1 cellular context compared by ENCODE assay signal in the genomic region with DNA sequence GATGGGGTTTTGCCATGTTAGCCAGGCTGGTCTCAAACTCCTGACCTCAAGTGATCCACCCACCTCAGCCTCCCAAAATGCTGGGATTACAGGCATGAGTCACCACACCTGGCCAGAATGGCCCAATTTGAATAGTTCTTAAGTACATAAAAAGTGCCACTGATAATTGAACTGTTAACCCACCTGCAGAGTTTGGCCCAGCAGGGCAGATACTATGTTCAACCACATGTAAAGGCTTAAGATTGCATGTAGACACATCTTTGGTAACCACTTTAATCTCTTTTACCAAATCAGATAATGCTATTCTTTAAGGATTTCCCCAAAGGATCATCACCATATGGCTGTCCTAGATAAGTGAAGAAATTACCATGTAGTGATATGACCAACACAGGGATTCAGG.
TF ChIP-seq lines count a peak whose summit lies in the region.

No MANE protein-coding gene starts in this region.

TF ChIP-seq in K562, 482 proteins besides CTCF, POLR2A, EP300 and RAD21 (continued from another document):
- TF ChIP-seq ZNF197 (CRISPR knock-in tag; IDR thresholded peaks at IDR 0.05; ENCODE audit: low read depth), result no peak
- no peak for TF ChIP-seq MEF2A (IDR thresholded peaks at IDR 0.05; ENCODE audit: control insufficient read depth, low read depth, low read length)
- no peak for TF ChIP-seq MEIS2 (IDR thresholded peaks at IDR 0.05; ENCODE audit: partially characterized antibody)
- no peak for TF ChIP-seq FOXA3 (CRISPR knock-in tag; conservative IDR thresholded peaks at IDR 0.05 in 1 of 2, IDR thresholded peaks at IDR 0.05 in 1 of 2)
- no peak for TF ChIP-seq SMARCB1 (IDR thresholded peaks at IDR 0.05; ENCODE audit: insufficient read length, low read depth)
- TF ChIP-seq TAL1 (IDR thresholded peaks at IDR 0.05), result peak; percentile 13; the same call in 1 of the 2 replicates
- TF ChIP-seq SP2 (IDR thresholded peaks at IDR 0.05; ENCODE audit: extremely low read depth, low read depth, low read length, poor library complexity, severe bottlenecking), result no peak
- TF ChIP-seq STAT5B (CRISPR knock-in tag; IDR thresholded peaks at IDR 0.05), result no peak
- TF ChIP-seq TCF3 (CRISPR knock-in tag; IDR thresholded peaks at IDR 0.05), result 0 out of 2 replicates have a peak, but pooled peaks have one; percentile 12
- no peak for TF ChIP-seq ZNF174 (CRISPR knock-in tag; IDR thresholded peaks at IDR 0.05)
- no peak for TF ChIP-seq ZNF583 (CRISPR knock-in tag; IDR thresholded peaks at IDR 0.05)
- TF ChIP-seq CHCHD3 (CRISPR knock-in tag; IDR thresholded peaks at IDR 0.05), result no peak
- no peak for TF ChIP-seq DPF2 (IDR thresholded peaks at IDR 0.05)
- TF ChIP-seq SMAD1 (IDR thresholded peaks at IDR 0.05; ENCODE audit: low read depth, low read length, partially characterized antibody), result no peak
- TF ChIP-seq ZNF408 (CRISPR knock-in tag; IDR thresholded peaks at IDR 0.05; ENCODE audit: low read depth), result no peak
- TF ChIP-seq RFX1 (IDR thresholded peaks at IDR 0.05), result no peak
- TF ChIP-seq ZNF232 (CRISPR knock-in tag; IDR thresholded peaks at IDR 0.05), result no peak
- TF ChIP-seq, protein P1, sequence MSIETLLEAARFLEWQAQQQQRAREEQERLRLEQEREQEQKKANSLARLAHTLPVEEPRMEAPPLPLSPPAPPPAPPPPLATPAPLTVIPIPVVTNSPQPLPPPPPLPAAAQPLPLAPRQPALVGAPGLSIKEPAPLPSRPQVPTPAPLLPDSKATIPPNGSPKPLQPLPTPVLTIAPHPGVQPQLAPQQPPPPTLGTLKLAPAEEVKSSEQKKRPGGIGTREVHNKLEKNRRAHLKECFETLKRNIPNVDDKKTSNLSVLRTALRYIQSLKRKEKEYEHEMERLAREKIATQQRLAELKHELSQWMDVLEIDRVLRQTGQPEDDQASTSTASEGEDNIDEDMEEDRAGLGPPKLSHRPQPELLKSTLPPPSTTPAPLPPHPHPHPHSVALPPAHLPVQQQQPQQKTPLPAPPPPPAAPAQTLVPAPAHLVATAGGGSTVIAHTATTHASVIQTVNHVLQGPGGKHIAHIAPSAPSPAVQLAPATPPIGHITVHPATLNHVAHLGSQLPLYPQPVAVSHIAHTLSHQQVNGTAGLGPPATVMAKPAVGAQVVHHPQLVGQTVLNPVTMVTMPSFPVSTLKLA (conservative IDR thresholded peaks at IDR 0.05), result no peak
- TF ChIP-seq GABPA (tag; conservative IDR thresholded peaks at IDR 0.05; ENCODE audit: low read depth), result no peak
- TF ChIP-seq TEAD4 (IDR thresholded peaks at IDR 0.05; ENCODE audit: low read length), result 0 out of 2 replicates have a peak, but pooled peaks have one; percentile 20
- TF ChIP-seq TEAD4 (CRISPR knock-in tag; IDR thresholded peaks at IDR 0.05; ENCODE audit: borderline replicate concordance), result no peak
- TF ChIP-seq, protein P2, sequence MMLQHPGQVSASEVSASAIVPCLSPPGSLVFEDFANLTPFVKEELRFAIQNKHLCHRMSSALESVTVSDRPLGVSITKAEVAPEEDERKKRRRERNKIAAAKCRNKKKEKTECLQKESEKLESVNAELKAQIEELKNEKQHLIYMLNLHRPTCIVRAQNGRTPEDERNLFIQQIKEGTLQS (IDR thresholded peaks at IDR 0.05), result peak; percentile 29; the same call in 1 of the 2 replicates
- TF ChIP-seq, protein P2 (CRISPR knock-in tag; conservative IDR thresholded peaks at IDR 0.05), result no peak
- TF ChIP-seq MEF2D (tag; conservative IDR thresholded peaks at IDR 0.05; ENCODE audit: low read depth), result no peak
- peak; percentile 32; the same call in 1 of the 2 replicates for TF ChIP-seq SOX6 (IDR thresholded peaks at IDR 0.05)
- no peak for TF ChIP-seq MECOM (CRISPR knock-in tag; IDR thresholded peaks at IDR 0.05)
- TF ChIP-seq, protein P3, sequence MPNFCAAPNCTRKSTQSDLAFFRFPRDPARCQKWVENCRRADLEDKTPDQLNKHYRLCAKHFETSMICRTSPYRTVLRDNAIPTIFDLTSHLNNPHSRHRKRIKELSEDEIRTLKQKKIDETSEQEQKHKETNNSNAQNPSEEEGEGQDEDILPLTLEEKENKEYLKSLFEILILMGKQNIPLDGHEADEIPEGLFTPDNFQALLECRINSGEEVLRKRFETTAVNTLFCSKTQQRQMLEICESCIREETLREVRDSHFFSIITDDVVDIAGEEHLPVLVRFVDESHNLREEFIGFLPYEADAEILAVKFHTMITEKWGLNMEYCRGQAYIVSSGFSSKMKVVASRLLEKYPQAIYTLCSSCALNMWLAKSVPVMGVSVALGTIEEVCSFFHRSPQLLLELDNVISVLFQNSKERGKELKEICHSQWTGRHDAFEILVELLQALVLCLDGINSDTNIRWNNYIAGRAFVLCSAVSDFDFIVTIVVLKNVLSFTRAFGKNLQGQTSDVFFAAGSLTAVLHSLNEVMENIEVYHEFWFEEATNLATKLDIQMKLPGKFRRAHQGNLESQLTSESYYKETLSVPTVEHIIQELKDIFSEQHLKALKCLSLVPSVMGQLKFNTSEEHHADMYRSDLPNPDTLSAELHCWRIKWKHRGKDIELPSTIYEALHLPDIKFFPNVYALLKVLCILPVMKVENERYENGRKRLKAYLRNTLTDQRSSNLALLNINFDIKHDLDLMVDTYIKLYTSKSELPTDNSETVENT (CRISPR knock-in tag; IDR thresholded peaks at IDR 0.05), result no peak
- TF ChIP-seq, protein P4, sequence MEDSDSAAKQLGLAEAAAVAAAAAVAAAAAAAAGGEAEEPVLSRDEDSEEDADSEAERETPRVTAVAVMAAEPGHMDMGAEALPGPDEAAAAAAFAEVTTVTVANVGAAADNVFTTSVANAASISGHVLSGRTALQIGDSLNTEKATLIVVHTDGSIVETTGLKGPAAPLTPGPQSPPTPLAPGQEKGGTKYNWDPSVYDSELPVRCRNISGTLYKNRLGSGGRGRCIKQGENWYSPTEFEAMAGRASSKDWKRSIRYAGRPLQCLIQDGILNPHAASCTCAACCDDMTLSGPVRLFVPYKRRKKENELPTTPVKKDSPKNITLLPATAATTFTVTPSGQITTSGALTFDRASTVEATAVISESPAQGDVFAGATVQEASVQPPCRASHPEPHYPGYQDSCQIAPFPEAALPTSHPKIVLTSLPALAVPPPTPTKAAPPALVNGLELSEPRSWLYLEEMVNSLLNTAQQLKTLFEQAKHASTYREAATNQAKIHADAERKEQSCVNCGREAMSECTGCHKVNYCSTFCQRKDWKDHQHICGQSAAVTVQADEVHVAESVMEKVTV (CRISPR knock-in tag; IDR thresholded peaks at IDR 0.05), result no peak
- peak; percentile 35; the same call in 1 of the 2 replicates for TF ChIP-seq CBFA2T3 (IDR thresholded peaks at IDR 0.05)
- TF ChIP-seq FOSL1 (tag; conservative IDR thresholded peaks at IDR 0.05), result peak; percentile 12
